ENCODE assay signal across 14 cellular contexts in the genomic region with DNA sequence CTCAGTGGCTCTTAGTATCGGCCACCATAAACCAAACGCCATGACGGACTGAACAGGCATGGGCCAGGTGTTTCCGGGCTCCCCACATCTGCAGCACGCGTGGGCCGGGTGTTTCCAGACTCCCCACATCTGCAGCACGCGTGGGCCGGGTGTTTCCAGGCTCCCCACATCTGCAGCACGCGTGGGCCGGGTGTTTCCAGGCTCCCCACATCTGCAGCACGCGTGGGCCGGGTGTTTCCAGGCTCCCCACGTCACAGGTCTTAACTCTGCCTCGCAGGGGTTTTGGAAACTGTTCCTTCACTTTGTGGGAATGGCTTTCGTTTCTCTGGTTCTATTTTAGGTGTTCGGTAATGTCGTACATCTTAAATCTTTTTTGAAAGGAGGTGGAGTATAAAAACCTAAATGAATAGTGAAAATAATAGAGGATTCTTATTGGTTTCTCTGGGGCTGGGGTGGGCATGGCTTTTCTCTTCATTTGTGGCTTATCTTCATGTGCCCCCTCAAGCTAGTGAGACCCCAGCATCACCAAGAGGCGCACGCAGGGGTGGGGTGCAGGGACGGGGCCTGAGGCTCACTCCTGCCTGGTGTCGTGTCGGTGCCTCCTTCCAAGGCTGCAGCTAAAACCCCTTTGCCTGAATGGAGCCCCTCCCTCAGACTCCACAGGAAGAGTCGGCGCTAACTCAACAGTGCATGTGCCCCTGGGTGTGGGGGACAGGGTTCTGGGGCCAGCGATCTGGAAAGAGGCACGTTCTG.
A peak's percentile ranks its signal among the peaks of the same experiment; 100 is the strongest.
DNase-seq lines count a peak whose midpoint lies in the region; ATAC-seq and TF ChIP-seq lines count a peak whose summit lies in the region.
"Had no signal": no experiment of that assay in that cellular context is flagged by ENCODE, and none has a peak within 500 bp of the region (broad histone marks: within the 10 kb centered on the region; RNA-seq: fewer than 3 reads in every experiment).

No MANE protein-coding gene starts in this region.

- H3K4me3 ChIP-seq in BLaER1: no peak overlapping the region
- H3K4me3 ChIP-seq in HEK293 (ENCODE audit: low read depth, low read length): no peak overlapping the region
- H3K4me3 ChIP-seq in dorsolateral prefrontal cortex: no peak overlapping the region

- H3K9me3 ChIP-seq in BLaER1 (peaks cover 7% of the 10 kb centered on the region), HEK293 (ENCODE audit: control insufficient read depth, insufficient read depth, low read depth, low read length) (no peaks in the 10 kb centered on the region)

- POLR2A ChIA-PET in HEK293 (lab: Yijun Ruan, JAX): no interaction called here

- no peak overlapping the region for H3K9ac ChIP-seq in BLaER1

- H3K36me3 ChIP-seq in BLaER1: no peaks in the 10 kb centered on the region
- H3K36me3 ChIP-seq in HEK293 (ENCODE audit: control insufficient read depth in 2 of 2, insufficient read depth in 1 of 2, low read length in 2 of 2): no peaks in the 10 kb centered on the region

- peaks cover 56% of the 10 kb centered on the region for H3K4me1 ChIP-seq in BLaER1
- H3K4me1 ChIP-seq in HEK293 (ENCODE audit: control insufficient read depth, insufficient read depth, low read length): no peaks in the 10 kb centered on the region

- TF ChIP-seq CTCF in HEK293 (tag by site-specific recombination; IDR thresholded peaks at IDR 0.05) (no peak), dorsolateral prefrontal cortex (IDR thresholded peaks at IDR 0.05 in 54 of 56, conservative IDR thresholded peaks at IDR 0.05 in 2 of 56; ENCODE audit: low read depth in 1 of 56, partially characterized antibody in 56 of 56) (no peak)

- no peaks in the 10 kb centered on the region for H3K27me3 ChIP-seq in BLaER1
- H3K27me3 ChIP-seq in dorsolateral prefrontal cortex: no peaks in the 10 kb centered on the region

- peak overlapping the region; percentile 62 for H3K4me2 ChIP-seq in BLaER1

- intact Hi-C loops in dorsolateral prefrontal cortex (cut with DNase I): loop anchor here in 1 of 2 donors (5.0 kb wide), 1 partner anchor 110 kb away; no protein-coding TSS in a partner anchor
- intact Hi-C loops in sciatic nerve (cut with DNase I): no loop called here

- CTCF ChIA-PET in HEK293 (lab: Yijun Ruan, JAX): no interaction called here

- no peak for ATAC-seq in sciatic nerve
- no peak for ATAC-seq in GM21619 (IDR thresholded peaks at IDR 0.05; ENCODE audit: unreplicated experiment)
- no peak for ATAC-seq in SK-N-SH treated with all-trans-retinoic acid at 6 μM for 48 hours

- H4K20me1 ChIP-seq in BLaER1: no peaks in the 10 kb centered on the region

- H3K27ac ChIP-seq in BLaER1 (no peak overlapping the region; the same call in 1 of the 2 replicates), HEK293 (ENCODE audit: extremely low read depth, low read depth, low read length) (no peak overlapping the region), dorsolateral prefrontal cortex (peak overlapping the region in 41 of 59 donors; percentile 4 to 100 (median 98))

- DNase-seq in dorsolateral prefrontal cortex: peak in 4 of 10 donors; percentile 12 to 35 (median 22)
- peak; percentile 10 for DNase-seq in sciatic nerve (ENCODE audit: low spot score)
- no peak for DNase-seq in germinal center (ENCODE audit: low spot score)
- DNase-seq: C1 segment of cervical spinal cord, DMS79, IMR-90, NCI-H1092 treated with DMSO at 0.1 percent for 48 hours, NCI-H2081 treated with DMSO at 0.1 percent for 48 hours, NCI-H748 treated with DMSO at 0.1 percent for 48 hours, Right ventricle myocardium superior had no signal

TF ChIP-seq in HEK293, 187 proteins besides CTCF, POLR2A, EP300 and RAD21:
- TF ChIP-seq, protein P1, sequence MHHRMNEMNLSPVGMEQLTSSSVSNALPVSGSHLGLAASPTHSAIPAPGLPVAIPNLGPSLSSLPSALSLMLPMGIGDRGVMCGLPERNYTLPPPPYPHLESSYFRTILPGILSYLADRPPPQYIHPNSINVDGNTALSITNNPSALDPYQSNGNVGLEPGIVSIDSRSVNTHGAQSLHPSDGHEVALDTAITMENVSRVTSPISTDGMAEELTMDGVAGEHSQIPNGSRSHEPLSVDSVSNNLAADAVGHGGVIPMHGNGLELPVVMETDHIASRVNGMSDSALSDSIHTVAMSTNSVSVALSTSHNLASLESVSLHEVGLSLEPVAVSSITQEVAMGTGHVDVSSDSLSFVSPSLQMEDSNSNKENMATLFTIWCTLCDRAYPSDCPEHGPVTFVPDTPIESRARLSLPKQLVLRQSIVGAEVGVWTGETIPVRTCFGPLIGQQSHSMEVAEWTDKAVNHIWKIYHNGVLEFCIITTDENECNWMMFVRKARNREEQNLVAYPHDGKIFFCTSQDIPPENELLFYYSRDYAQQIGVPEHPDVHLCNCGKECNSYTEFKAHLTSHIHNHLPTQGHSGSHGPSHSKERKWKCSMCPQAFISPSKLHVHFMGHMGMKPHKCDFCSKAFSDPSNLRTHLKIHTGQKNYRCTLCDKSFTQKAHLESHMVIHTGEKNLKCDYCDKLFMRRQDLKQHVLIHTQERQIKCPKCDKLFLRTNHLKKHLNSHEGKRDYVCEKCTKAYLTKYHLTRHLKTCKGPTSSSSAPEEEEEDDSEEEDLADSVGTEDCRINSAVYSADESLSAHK (tag by site-specific recombination; IDR thresholded peaks at IDR 0.05): peak; percentile 81
- TF ChIP-seq ZNF629 (tag by site-specific recombination; IDR thresholded peaks at IDR 0.05): no peak

TF ChIP-seq in SK-N-SH treated with all-trans-retinoic acid at 6 μM for 48 hours, 23 proteins besides CTCF, POLR2A, EP300 and RAD21:
- no peak for TF ChIP-seq GLIS3 (CRISPR knock-in tag; IDR thresholded peaks at IDR 0.05)

Comparison
In these comparisons a context has a peak if more than half of its experiments do, and no peak if none do; other contexts are left out.
1. H3K27ac ChIP-seq: peak in dorsolateral prefrontal cortex (41 of 59); none in BLaER1 (single experiment) and HEK293 (single experiment).